ENCODE assay signal across 8 cellular contexts in genomic region chr17:42554250-42555121, GRCh38. TPM values are rescaled to one million over a fixed set of nuclear protein-coding genes. Genes with fewer than 3 reads are reported as not detected.
DNase-seq lines count a peak whose midpoint lies in the region; ATAC-seq and TF ChIP-seq lines count a peak whose summit lies in the region.

No MANE protein-coding gene starts in this region.

- no peaks in the 10 kb centered on the region; the same call in 1 of the 2 replicates for H3K27me3 ChIP-seq in KMS-11 (ENCODE audit: insufficient read depth, low read depth)
- H3K27me3 ChIP-seq in neural cell (ENCODE audit: insufficient read depth, low read depth, low read length) = no peaks in the 10 kb centered on the region

- TF ChIP-seq CTCF in KMS-11 (conservative IDR thresholded peaks at IDR 0.05; ENCODE audit: low read depth, low read length) = no peak
- TF ChIP-seq CTCF in foreskin fibroblast (IDR thresholded peaks at IDR 0.05; ENCODE audit: low read depth, low read length) = no peak
- TF ChIP-seq CTCF in neural cell (IDR thresholded peaks at IDR 0.05; ENCODE audit: poor library complexity, severe bottlenecking) = no peak

- peak; percentile 66 for ATAC-seq in GM21576 (IDR thresholded peaks at IDR 0.05; ENCODE audit: unreplicated experiment)

- TF ChIP-seq RAD21 in neural cell (conservative IDR thresholded peaks at IDR 0.05) = no peak

- H3K36me3 ChIP-seq in KMS-11 (ENCODE audit: insufficient read depth) (no peaks in the 10 kb centered on the region), neural cell (ENCODE audit: insufficient read depth, low read length) (no peaks in the 10 kb centered on the region)

- H3K79me2 ChIP-seq in KMS-11 (ENCODE audit: insufficient read depth, low read depth) (no peaks in the 10 kb centered on the region), neural cell (replicated peaks; ENCODE audit: insufficient read depth, low read length) (no peaks in the 10 kb centered on the region)

- H3K4me2 ChIP-seq in KMS-11 = peak overlapping the region; percentile 69
- peak overlapping the region; percentile 98 for H3K4me2 ChIP-seq in neural cell (ENCODE audit: low read length)

- no peaks in the 10 kb centered on the region for H3K9me2 ChIP-seq in neural cell (ENCODE audit: insufficient read depth, low read length)

- peaks cover 17% of the 10 kb centered on the region for H3K4me1 ChIP-seq in KMS-11 (ENCODE audit: low read depth, poor library complexity, severe bottlenecking)

- TF ChIP-seq EP300 in neural cell (conservative IDR thresholded peaks at IDR 0.05; ENCODE audit: poor library complexity, severe bottlenecking) = peak; percentile 62

- H3K27ac ChIP-seq in KMS-11 (no peak overlapping the region), neural cell (ENCODE audit: low read length) (peak overlapping the region; percentile 84), temporal lobe (ENCODE audit: low read depth, low read length) (peak overlapping the region; percentile 83)

- H3K9me3 ChIP-seq in neural cell (ENCODE audit: low read length) = no peaks in the 10 kb centered on the region

- H3K4me3 ChIP-seq in KMS-11 (IDR thresholded peaks at IDR 0.05; ENCODE audit: insufficient read depth, low read depth, low read length) = no peak overlapping the region
- H3K4me3 ChIP-seq in foreskin fibroblast (ENCODE audit: low read depth in 1 of 2, low read length in 2 of 2) = peak overlapping the region; percentile 87 to 89
- H3K4me3 ChIP-seq in neural cell (ENCODE audit: low read length) = peak overlapping the region; percentile 85

- H3K9ac ChIP-seq in KMS-11 (peak overlapping the region; percentile 40; the same call in 1 of the 2 replicates), neural cell (ENCODE audit: low read length) (peak overlapping the region; percentile 92)

- no peaks in the 10 kb centered on the region for H3F3A ChIP-seq in neural cell (ENCODE audit: insufficient read depth, low read length, poor library complexity, severe bottlenecking)

- H4K20me1 ChIP-seq in KMS-11 (ENCODE audit: insufficient read depth) (no peaks in the 10 kb centered on the region), neural cell (ENCODE audit: insufficient read depth) (no peaks in the 10 kb centered on the region)

- H2AFZ ChIP-seq in KMS-11 (ENCODE audit: low read depth) (peak overlapping the region; percentile 85), neural cell (ENCODE audit: low read depth, low read length) (peak overlapping the region; percentile 77)

- peak; percentile 91 for DNase-seq in DMS53 (lab: John Stamatoyannopoulos, UW)
- peak; percentile 76 to 82 for DNase-seq in SHP77 (lab: John Stamatoyannopoulos, UW)
- peak in 3 of 4 experiments; percentile 21 to 58 (median 42) for DNase-seq in activated naive CD4-positive, alpha-beta T cell (lab: John Stamatoyannopoulos, UW)
- peak; percentile 72 to 92 for DNase-seq in foreskin fibroblast

TF ChIP-seq in neural cell, 6 proteins besides CTCF, POLR2A, EP300 and RAD21:
- TF ChIP-seq EZH2 (IDR thresholded peaks at IDR 0.05; ENCODE audit: borderline replicate concordance, insufficient read depth, low read length, poor library complexity, severe bottlenecking) = no peak
- TF ChIP-seq MXI1 (conservative IDR thresholded peaks at IDR 0.05; ENCODE audit: poor library complexity, severe bottlenecking) = peak; percentile 81
- TF ChIP-seq REST (IDR thresholded peaks at IDR 0.05; ENCODE audit: borderline replicate concordance) = peak; percentile 48
- TF ChIP-seq POLR2AphosphoS5 (IDR thresholded peaks at IDR 0.05) = peak; percentile 86
- no peak for TF ChIP-seq SMC3 (conservative IDR thresholded peaks at IDR 0.05; ENCODE audit: poor library complexity)
- peak; percentile 69 for TF ChIP-seq TAF1 (IDR thresholded peaks at IDR 0.05; ENCODE audit: low read depth)

RNA-seq across cellular contexts. Expression of gene HSD17B1, which starts 1.8 kb away (rescaled TPM):
- 1.0 and 2.1 TPM in 2 replicates for polyA plus RNA-seq in neural cell
- 1.4 and 1.7 TPM in 2 replicates for polyA minus RNA-seq in neural cell
- 0.98 TPM for total RNA-seq in temporal lobe

RNA-seq across cellular contexts. Expression of gene COASY, which starts 7.5 kb away (rescaled TPM):
- 8.2 and 10.1 TPM in 2 replicates for polyA plus RNA-seq in neural cell
- polyA minus RNA-seq in neural cell = 4.6 and 5.4 TPM in 2 replicates
- 7.1 TPM for total RNA-seq in temporal lobe

RNA-seq across cellular contexts. Expression of gene MLX, which starts 12.4 kb away (rescaled TPM):
- polyA plus RNA-seq in neural cell = 35.7 and 47.2 TPM in 2 replicates
- polyA minus RNA-seq in neural cell = 41.1 and 45.0 TPM in 2 replicates
- total RNA-seq in temporal lobe = 14.8 TPM

RNA-seq across cellular contexts. Expression of gene NAGLU, which starts 18.4 kb away (rescaled TPM):
- 12.1 and 17.1 TPM in 2 replicates for polyA plus RNA-seq in neural cell
- 7.6 and 8.5 TPM in 2 replicates for polyA minus RNA-seq in neural cell
- total RNA-seq in temporal lobe = 8.1 TPM

RNA-seq across cellular contexts. Expression of gene PSMC3IP, which starts 23.0 kb away (rescaled TPM):
- polyA plus RNA-seq in neural cell = 22.5 and 36.2 TPM in 2 replicates
- polyA minus RNA-seq in neural cell = 6.3 and 8.0 TPM in 2 replicates
- total RNA-seq in temporal lobe = 3.7 TPM
